ENCODE assay signal across 17 cellular contexts in genomic region chr22:39227542-39228272, GRCh38. TPM values are rescaled to one million over a fixed set of nuclear protein-coding genes. Genes with fewer than 3 reads are reported as not detected.
DNase-seq lines count a peak whose midpoint lies in the region; ATAC-seq, FAIRE-seq and TF ChIP-seq lines count a peak whose summit lies in the region.
"Had no signal": no experiment of that assay in that cellular context is flagged by ENCODE, and none has a peak within 500 bp of the region (broad histone marks: within the 10 kb centered on the region; RNA-seq: fewer than 3 reads in every experiment).

No MANE protein-coding gene starts in this region.

- TF ChIP-seq RAD21 in GM12878 (IDR thresholded peaks at IDR 0.05; ENCODE audit: insufficient read depth, low read depth, low read length) = no peak

- H3K27me3 ChIP-seq in GM12878 (replicated peaks in 1 of 2; ENCODE audit: control insufficient read depth in 2 of 2, insufficient read depth in 2 of 2, low read length in 1 of 2) (no peaks in the 10 kb centered on the region; a peak in 1 of 4 replicates), gastrocnemius medialis (no peaks in the 10 kb centered on the region), transverse colon (peaks cover 9% of the 10 kb centered on the region)

- H2AFZ ChIP-seq in GM12878 (ENCODE audit: control insufficient read depth, low read depth, low read length) = no peak overlapping the region

- peak overlapping the region; percentile 25 for H3K27ac Mint-ChIP-seq in activated CD4-positive, alpha-beta T cell treated with anti-CD3 and anti-CD28 coated beads, Interleukin-2, amount 10 ng/mL, durations not matched to agents 7 days and 5 days
- peak overlapping the region; percentile 78 for H3K27ac Mint-ChIP-seq in nephron progenitor cell
- H3K27ac Mint-ChIP-seq: CD4-positive, alpha-beta T cell had no signal

- no peaks in the 10 kb centered on the region for H4K20me1 ChIP-seq in GM12878 (ENCODE audit: control insufficient read depth, insufficient read depth)

- SMC1A ChIA-PET in GM12878 (lab: Charles Lee; ENCODE audit: uncharacterized antibody, unreplicated experiment) = interaction anchor here (1.2 kb wide), 1 partner anchor 75 kb away, joined by 3 read pairs; no protein-coding TSS in a partner anchor

- H3K79me2 ChIP-seq in GM12878 (ENCODE audit: control insufficient read depth, insufficient read depth, low read length) = no peaks in the 10 kb centered on the region

- ATAC-seq in GM12878 (peak; percentile 64), gastrocnemius medialis (peak; percentile 28 to 84)
- ATAC-seq: A549 had no signal

- intact Hi-C loops in GM12878 (cut with micrococcal nuclease; ENCODE audit: unreplicated experiment) = no loop called here
- intact Hi-C loops in gastrocnemius medialis (cut with DNase I; ENCODE audit: low total_unique reads) = no loop called here
- intact Hi-C loops in transverse colon (cut with DNase I; ENCODE audit: low total_unique reads) = no loop called here

- no peaks in the 10 kb centered on the region for H3K9me3 Mint-ChIP-seq in activated CD4-positive, alpha-beta T cell treated with anti-CD3 and anti-CD28 coated beads, Interleukin-2, amount 10 ng/mL, durations not matched to agents 7 days and 5 days
- no peaks in the 10 kb centered on the region for H3K9me3 Mint-ChIP-seq in nephron progenitor cell
- H3K9me3 Mint-ChIP-seq: CD4-positive, alpha-beta T cell had no signal

- no peaks in the 10 kb centered on the region for H3K36me3 Mint-ChIP-seq in activated CD4-positive, alpha-beta T cell treated with anti-CD3 and anti-CD28 coated beads, Interleukin-2, amount 10 ng/mL, durations not matched to agents 7 days and 5 days (ENCODE audit: low read depth)
- no peaks in the 10 kb centered on the region for H3K36me3 Mint-ChIP-seq in nephron progenitor cell (ENCODE audit: low read depth)

- no peak for TF ChIP-seq POLR2A in GM12878 (IDR thresholded peaks at IDR 0.05; ENCODE audit: low read depth, low read length)
- TF ChIP-seq POLR2A in gastrocnemius medialis (IDR thresholded peaks at IDR 0.05) = no peak
- TF ChIP-seq POLR2A in transverse colon (IDR thresholded peaks at IDR 0.05) = no peak

- no peak overlapping the region for H3K27ac ChIP-seq in GM12878 (ENCODE audit: control insufficient read depth, insufficient read depth)
- H3K27ac ChIP-seq in gastrocnemius medialis = peak overlapping the region; percentile 27 to 92 (median 64)
- no peak overlapping the region for H3K27ac ChIP-seq in transverse colon
- H3K27ac ChIP-seq: 22Rv1, A549, C4-2B had no signal

- TF ChIP-seq CTCF in GM12878 (IDR thresholded peaks at IDR 0.05 in 2 of 3, conservative IDR thresholded peaks at IDR 0.05 in 1 of 3; ENCODE audit: control insufficient read depth in 2 of 3, extremely low read depth in 1 of 3, insufficient read depth in 1 of 3, low read depth in 3 of 3, low read length in 3 of 3) = no peak
- no peak for TF ChIP-seq CTCF in nephron progenitor cell (IDR thresholded peaks at IDR 0.05)
- TF ChIP-seq CTCF in gastrocnemius medialis (IDR thresholded peaks at IDR 0.05 in 4 of 5, conservative IDR thresholded peaks at IDR 0.05 in 1 of 5) = no peak
- no peak for TF ChIP-seq CTCF in transverse colon (IDR thresholded peaks at IDR 0.05)

- H3K4me1 Mint-ChIP-seq in activated CD4-positive, alpha-beta T cell treated with anti-CD3 and anti-CD28 coated beads, Interleukin-2, amount 10 ng/mL, durations not matched to agents 7 days and 5 days = peaks cover 2% of the 10 kb centered on the region
- peaks cover 34% of the 10 kb centered on the region for H3K4me1 Mint-ChIP-seq in nephron progenitor cell

- H3K27me3 Mint-ChIP-seq in activated CD4-positive, alpha-beta T cell treated with anti-CD3 and anti-CD28 coated beads, Interleukin-2, amount 10 ng/mL, durations not matched to agents 7 days and 5 days = peaks cover 23% of the 10 kb centered on the region
- peaks cover 47% of the 10 kb centered on the region for H3K27me3 Mint-ChIP-seq in nephron progenitor cell (ENCODE audit: low read depth, poor library complexity)

- POLR2A ChIA-PET in activated CD4-positive, alpha-beta T cell treated with anti-CD3 and anti-CD28 coated beads, Interleukin-2, amount 10 ng/mL, durations not matched to agents 7 days and 5 days (lab: Charles Lee) = no interaction called here
- POLR2A ChIA-PET in GM12878 (lab: Charles Lee) = no interaction called here

- no peak overlapping the region for H3K4me3 Mint-ChIP-seq in activated CD4-positive, alpha-beta T cell treated with anti-CD3 and anti-CD28 coated beads, Interleukin-2, amount 10 ng/mL, durations not matched to agents 7 days and 5 days
- no peak overlapping the region for H3K4me3 Mint-ChIP-seq in nephron progenitor cell
- H3K4me3 Mint-ChIP-seq: CD4-positive, alpha-beta T cell had no signal

- H3K36me3 ChIP-seq in GM12878 (ENCODE audit: control insufficient read depth in 2 of 2, insufficient read depth in 2 of 2, low read length in 1 of 2) (no peaks in the 10 kb centered on the region), gastrocnemius medialis (peaks cover 0 to 16% of the 10 kb centered on the region in 2 donors), transverse colon (no peaks in the 10 kb centered on the region)

- H3K9ac ChIP-seq in GM12878 (ENCODE audit: control insufficient read depth, insufficient read depth, low read length) = no peak overlapping the region

- CTCF ChIA-PET in activated CD4-positive, alpha-beta T cell treated with anti-CD3 and anti-CD28 coated beads, Interleukin-2, amount 10 ng/mL, durations not matched to agents 7 days and 5 days (lab: Charles Lee) = interaction anchor here (1.1 to 1.8 kb wide), 3 partner anchors 9 to 22 kb away, joined by 3 to 7 read pairs (median 5); no protein-coding TSS in a partner anchor
- CTCF ChIA-PET in GM12878 (lab: Yijun Ruan, JAX) = interaction anchor here (1.1 to 3.1 kb wide), 3 partner anchors 18 to 57 kb away, joined by 3 to 12 read pairs (median 3); no protein-coding TSS in a partner anchor

- H3K9me3 ChIP-seq in GM12878 (replicated peaks; ENCODE audit: control insufficient read depth, insufficient read depth, low read length) (no peaks in the 10 kb centered on the region), gastrocnemius medialis (no peaks in the 10 kb centered on the region), transverse colon (no peaks in the 10 kb centered on the region)
- H3K9me3 ChIP-seq: A549, Caco-2 had no signal

- H3K4me3 ChIP-seq in GM12878 (no peak overlapping the region), gastrocnemius medialis (no peak overlapping the region), transverse colon (no peak overlapping the region)
- H3K4me3 ChIP-seq: A549 had no signal

- RAD21 ChIA-PET in GM12878 (lab: Charles Lee; ENCODE audit: unreplicated experiment) = no interaction called here

- no peak for FAIRE-seq in GM12878 (lab: Jason Lieb, UNC)
- FAIRE-seq: A549, D721Med had no signal

- in situ Hi-C loops in GM12878 (cut with MboI) = no loop called here
- in situ Hi-C loops in gastrocnemius medialis (cut with MboI; ENCODE audit: low sequenced_read_pairs in 4 of 4) = no loop called here
- in situ Hi-C loops in transverse colon (cut with MboI; ENCODE audit: low pct_ligation_motif_present in 1 of 4, low pct_unique_long_range_greater_than_20kb in 1 of 4, low sequenced_read_pairs in 3 of 4) = no loop called here

- H3K4me1 ChIP-seq in GM12878 (ENCODE audit: control insufficient read depth, insufficient read depth, low read length) (peaks cover under 1% of the 10 kb centered on the region; the same call in 1 of the 2 replicates), gastrocnemius medialis (peaks cover 10 to 13% of the 10 kb centered on the region in 2 donors), transverse colon (no peaks in the 10 kb centered on the region)
- H3K4me1 ChIP-seq: A549, Caco-2 had no signal

- 54% methylated on average over 12 of the region's 12 CpGs for WGBS in GM12878 (ENCODE audit: insufficient coverage, insufficient replicate concordance, low lambda C conversion rate, missing lambda C conversion rate)
- WGBS in transverse colon (ENCODE audit: low coverage in 1 of 2), 2 donors = 82 to 97% methylated on average over 4 to 12 of the region's 12 CpGs

- DNase-seq in activated CD4-positive, alpha-beta T cell treated with anti-CD3 and anti-CD28 coated beads, Interleukin-2, amount 10 ng/mL, durations not matched to agents 7 days and 5 days = no peak
- DNase-seq in activated CD4-positive, alpha-beta T cell treated with anti-CD3 and anti-CD28 coated beads for 48 hours = no peak
- DNase-seq in GM12878 (ENCODE audit: low read depth, low spot score) = no peak
- DNase-seq in nephron progenitor cell = no peak
- DNase-seq in gastrocnemius medialis = peak in 1 of 2 donors; percentile 67
- DNase-seq in stimulated activated naive CD4-positive, alpha-beta T cell (lab: John Stamatoyannopoulos, UW) = no peak
- no peak for DNase-seq in transverse colon
- DNase-seq in HUDEP-2 (lab: John Stamatoyannopoulos, UW; ENCODE audit: unreplicated experiment in 76 of 76) = no peak
- DNase-seq: AML-193; Caco-2; CD4-positive, alpha-beta T cell; GDM1; HCEC 1CT had no signal

- no peak overlapping the region for H3K4me2 ChIP-seq in GM12878 (ENCODE audit: control insufficient read depth, insufficient read depth)
- H3K4me2 ChIP-seq: A549 had no signal

- no TSS peak for BruUV-seq in GM12878 (replicated peaks; lab: Mats Ljungman, UMichigan)

- no peak for TF ChIP-seq EP300 in GM12878 (IDR thresholded peaks at IDR 0.05; ENCODE audit: borderline replicate concordance in 1 of 2, control insufficient read depth in 1 of 2, low read depth in 2 of 2, low read length in 2 of 2)
- no peak for TF ChIP-seq EP300 in transverse colon (IDR thresholded peaks at IDR 0.05; ENCODE audit: low read depth)

RNA-seq across cellular contexts. Expression of gene PDGFB, which starts 17.1 kb away (rescaled TPM):
- total RNA-seq in activated CD4-positive, alpha-beta T cell treated with anti-CD3 and anti-CD28 coated beads, Interleukin-2, amount 10 ng/mL, durations not matched to agents 7 days and 5 days = 1 to 10 TPM in 1 of 2 experiments, under 1 TPM in 1; 0.89 to 1.1 TPM
- not detected in 2 replicates for total RNA-seq in GM12878 (2013; cell fraction: nucleolus; rRNA removed)
- total RNA-seq in GM12878 (2014; rRNA removed) (0.56 and 1.0 TPM in 2 replicates), GM12878 (2014; rRNA removed; fragmentation: Illumina TruSeq; extraction: Trizol) (0.46 and 0.58 TPM in 2 replicates), GM12878 (2021) (0.98 and 1.1 TPM in 2 replicates), gastrocnemius medialis (10 to 100 TPM in 1 of 4 donors, 1 to 10 TPM in 3; 6.0 to 20.0 (median 8.9) TPM), transverse colon (1 to 10 TPM; 2.7 to 7.5 (median 4.0) TPM)
- 0.25 TPM for polyA plus RNA-seq in GM12878 (2011; ENCODE audit: low read depth)
- polyA plus RNA-seq in GM12878 (2011; rRNA removed) (not detected in 2 replicates), GM12878 (2014; fragmentation: Illumina TruSeq; extraction: Trizol) (0.29 and 0.57 TPM in 2 replicates), GM12878 (2014; fragmentation: Nextera tagmentation; extraction: Ambion mirVana) (under 1 TPM; 0.13 to 0.19 TPM), GM12878 (2014; rRNA removed) (0.76 and 0.91 TPM in 2 replicates), GM12878 (2016; fragmentation: Nextera tagmentation; extraction: Ambion mirVana) (under 1 TPM; 0.23 to 0.24 TPM)
- polyA plus RNA-seq in GM12878 (2011; cell fraction: cytosol; rRNA removed) = 0.07 TPM in 1 of 2 replicates, not detected in the other
- 0.09 and 0.19 TPM in 2 replicates for polyA plus RNA-seq in GM12878 (2011; cell fraction: nucleus; rRNA removed)
- polyA plus RNA-seq in GM12878 (2012) = 0.39 and 1.6 TPM in 2 replicates
- polyA minus RNA-seq in GM12878 (2011; rRNA and poly(A)+ RNA removed) = not detected in 2 replicates
- not detected in 2 replicates for polyA minus RNA-seq in GM12878 (2011; cell fraction: cytosol; rRNA and poly(A)+ RNA removed)
- not detected in 2 replicates for polyA minus RNA-seq in GM12878 (2011; cell fraction: nucleus; rRNA and poly(A)+ RNA removed)

Comparison
In these comparisons a context has a peak if more than half of its experiments do, and no peak if none do; other contexts are left out.
1. H3K27ac ChIP-seq: peak in gastrocnemius medialis (4 of 4); none in GM12878 (single experiment) and transverse colon (0 of 4).